ENCODE assay signal across 8 cellular contexts in the genomic region with DNA sequence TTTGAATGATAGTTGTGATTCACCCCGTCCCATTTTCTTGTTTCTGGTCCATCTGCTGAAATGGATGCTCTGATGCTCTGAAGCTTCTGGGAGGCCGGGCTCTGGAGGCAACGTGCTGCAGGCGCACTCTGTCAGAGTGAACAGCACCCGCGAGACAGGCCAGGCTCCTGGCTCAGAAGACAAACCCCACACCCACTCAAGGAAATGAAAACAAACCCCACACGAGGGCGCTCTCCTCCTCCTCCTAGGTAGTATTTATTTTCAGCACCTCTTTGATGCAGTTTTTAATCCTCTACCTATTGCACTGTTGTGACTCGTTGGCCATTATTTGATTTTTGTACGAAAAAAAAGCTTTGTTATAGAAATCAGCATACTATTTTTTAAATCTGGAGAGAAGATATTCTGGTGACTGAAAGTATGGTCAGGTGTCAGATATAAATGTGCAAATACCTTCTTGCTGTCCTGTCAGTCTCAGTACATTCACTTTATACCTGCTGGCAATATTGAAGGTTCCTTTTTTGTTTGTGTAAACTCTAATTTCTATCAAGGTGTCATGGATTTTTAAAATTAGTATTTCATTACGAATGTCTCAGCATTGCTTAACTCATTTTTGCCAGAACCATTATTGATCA. TPM values are rescaled to one million over a fixed set of nuclear protein-coding genes. Genes with fewer than 3 reads are reported as not detected.
DNase-seq lines count a peak whose midpoint lies in the region; ATAC-seq, FAIRE-seq and TF ChIP-seq lines count a peak whose summit lies in the region.

No MANE protein-coding gene starts in this region.

- intact Hi-C loops in psoas muscle (cut with DNase I), result loop anchor here in 1 of 2 donors (10.0 kb wide), 1 partner anchor 137 kb away; the partner anchor contains the start of gene PDCL3

- WGBS in psoas muscle, 3 donors, result 38 to 44% (median 43%) methylated on average over 11 of the region's 11 CpGs

- DNase-seq in ACHN (peak; percentile 69), GM18507 (ENCODE audit: extremely low spot score, insufficient read length, low read depth) (no peak), OCI-M1 (lab: John Stamatoyannopoulos, UW) (peak; percentile 53), activated T-helper 1 cell treated with Interleukin-2 at 50 U/mL for 16 hours (ENCODE audit: low read depth) (peak; percentile 27), foreskin fibroblast (peak in 1 of 2 donors; percentile 63), psoas muscle (peak; percentile 26 to 42), MV-4-11 (lab: John Stamatoyannopoulos, UW) (no peak)

- no peaks in the 10 kb centered on the region for H3K36me3 ChIP-seq in psoas muscle (ENCODE audit: insufficient read depth in 1 of 2, low read depth in 1 of 2)

- in situ Hi-C loops in ACHN (cut with HindIII; ENCODE audit: low pct_ligation_motif_present, low pct_unique_long_range_greater_than_20kb, low sequenced_read_pairs), result no loop called here

- no peaks in the 10 kb centered on the region for H3K4me1 ChIP-seq in psoas muscle

- ATAC-seq in psoas muscle, result no peak
- ATAC-seq in GM19455 (IDR thresholded peaks at IDR 0.05; ENCODE audit: unreplicated experiment), result no peak

- no peak overlapping the region for H3K27ac ChIP-seq in psoas muscle

- no peaks in the 10 kb centered on the region for H3K27me3 ChIP-seq in psoas muscle (ENCODE audit: insufficient read depth in 3 of 3, low read length in 2 of 3)

- TF ChIP-seq CTCF in foreskin fibroblast (IDR thresholded peaks at IDR 0.05; ENCODE audit: low read depth, low read length), result peak; percentile 24
- peak; percentile 22 for TF ChIP-seq CTCF in psoas muscle (IDR thresholded peaks at IDR 0.05)

- no peaks in the 10 kb centered on the region for H3K9me3 ChIP-seq in psoas muscle

- peak; percentile 9 for FAIRE-seq in GM18507 (lab: Jason Lieb, UNC)

- no peak overlapping the region for H3K4me3 ChIP-seq in foreskin fibroblast (ENCODE audit: low read depth in 1 of 2, low read length in 2 of 2)
- H3K4me3 ChIP-seq in psoas muscle, result no peak overlapping the region

RNA-seq across cellular contexts. Expression of gene CHST10, which starts 10.3 kb away (rescaled TPM):
- total RNA-seq in psoas muscle, result 1 to 10 TPM; 3.1 to 6.3 (median 5.6) TPM
- polyA plus RNA-seq in psoas muscle, result 1 to 10 TPM; 3.2 to 4.4 (median 4.1) TPM

RNA-seq across cellular contexts. Expression of gene NMS, which starts 42.5 kb away (rescaled TPM):
- not detected for total RNA-seq in psoas muscle
- under 1 TPM in 1 of 3 donors, not detected in 2; 0.17 TPM for polyA plus RNA-seq in psoas muscle

Comparison
In these comparisons a context has a peak if more than half of its experiments do, and no peak if none do; other contexts are left out.
1. DNase-seq: peak in ACHN (single experiment), OCI-M1 (single experiment), activated T-helper 1 cell treated with Interleukin-2 at 50 U/mL for 16 hours (single experiment) and psoas muscle (2 of 2); none in GM18507 (single experiment) and MV-4-11 (single experiment).